In the genomic region with DNA sequence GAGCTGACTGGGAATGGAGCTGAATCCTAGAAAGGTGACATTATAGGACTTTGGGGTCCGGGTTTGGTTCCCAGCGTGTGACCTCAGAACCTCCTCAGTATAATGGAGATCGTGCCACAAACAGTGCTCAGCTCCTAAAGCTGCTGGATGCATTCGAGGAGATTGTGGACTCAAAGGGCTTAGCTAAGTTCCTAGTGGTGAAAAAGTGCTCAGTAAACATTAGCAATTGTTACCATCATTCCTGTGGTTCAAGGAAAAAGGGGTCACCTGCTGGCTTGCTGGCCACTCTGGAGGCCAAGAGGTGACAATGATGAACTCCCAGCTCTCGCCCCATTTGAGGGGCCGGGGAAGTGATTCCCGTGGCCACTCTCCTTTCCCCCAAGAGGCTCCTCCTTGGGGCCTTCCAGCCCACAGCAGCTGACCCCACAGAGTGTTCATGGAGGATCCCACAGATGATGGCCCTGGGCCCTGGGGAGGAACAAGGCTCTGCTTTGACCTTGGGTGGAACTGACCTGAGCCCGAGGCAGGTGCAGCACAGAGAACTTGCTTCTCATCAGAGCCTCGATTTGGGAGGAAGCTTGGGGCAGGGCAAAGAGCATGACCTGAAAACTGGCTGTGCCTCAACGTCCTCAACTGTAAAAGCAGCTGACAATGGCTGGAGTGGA, we compare ENCODE assay signal across 14 cellular contexts. TPM values are rescaled to one million over a fixed set of nuclear protein-coding genes. Genes with fewer than 3 reads are reported as not detected.
A peak's percentile ranks its signal among the peaks of the same experiment; 100 is the strongest.
DNase-seq lines count a peak whose midpoint lies in the region; ATAC-seq and TF ChIP-seq lines count a peak whose summit lies in the region.
"Had no signal": no experiment of that assay in that cellular context is flagged by ENCODE, and none has a peak within 500 bp of the region (broad histone marks: within the 10 kb centered on the region; RNA-seq: fewer than 3 reads in every experiment).

No MANE protein-coding gene starts in this region.

- H3K4me3 ChIP-seq in mesendoderm (ENCODE audit: low read length) (no peak overlapping the region), osteoblast (ENCODE audit: insufficient read depth, low read length) (no peak overlapping the region), upper lobe of right lung (no peak overlapping the region)
- H3K4me3 ChIP-seq: BLaER1 treated with 17β-estradiol and CSF1 and Interleukin-3, amounts not matched to agents 10 nM and 100 nM had no signal

- no peak overlapping the region for H3K4ac ChIP-seq in mesendoderm (ENCODE audit: low read depth, low read length)

- H3K79me2 ChIP-seq in mesendoderm (ENCODE audit: control insufficient read depth, insufficient read depth, low read length) (no peaks in the 10 kb centered on the region), osteoblast (ENCODE audit: insufficient read depth, low read length) (no peaks in the 10 kb centered on the region)

- H4K5ac ChIP-seq in mesendoderm (ENCODE audit: low read length) = no peak overlapping the region

- H3K4me2 ChIP-seq in mesendoderm (ENCODE audit: low read length) (no peak overlapping the region), osteoblast (ENCODE audit: insufficient read depth, low read length) (no peak overlapping the region)
- H3K4me2 ChIP-seq: BLaER1 treated with 17β-estradiol and CSF1 and Interleukin-3, amounts not matched to agents 10 nM and 100 nM had no signal

- H3K9me3 ChIP-seq in osteoblast (ENCODE audit: low read depth, low read length) (no peaks in the 10 kb centered on the region), upper lobe of right lung (no peaks in the 10 kb centered on the region)
- H3K9me3 ChIP-seq: BLaER1 treated with 17β-estradiol and CSF1 and Interleukin-3, amounts not matched to agents 10 nM and 100 nM had no signal

- H3K18ac ChIP-seq in mesendoderm (ENCODE audit: low read length) = no peak overlapping the region

- no peak overlapping the region for H2BK5ac ChIP-seq in mesendoderm (ENCODE audit: low read length)

- no peaks in the 10 kb centered on the region for H3K36me3 ChIP-seq in mesendoderm (ENCODE audit: control insufficient read depth, insufficient read depth, low read length)
- no peaks in the 10 kb centered on the region for H3K36me3 ChIP-seq in osteoblast (ENCODE audit: insufficient read depth, low read length)
- H3K36me3 ChIP-seq in upper lobe of right lung = no peaks in the 10 kb centered on the region
- H3K36me3 ChIP-seq: BLaER1 treated with 17β-estradiol and CSF1 and Interleukin-3, amounts not matched to agents 10 nM and 100 nM had no signal

- no peak overlapping the region for H4K8ac ChIP-seq in mesendoderm (ENCODE audit: low read depth, low read length)

- intact Hi-C loops in upper lobe of right lung (cut with DNase I) = no loop called here

- H3K27ac ChIP-seq in mesendoderm (ENCODE audit: low read depth, low read length) (no peak overlapping the region), osteoblast (ENCODE audit: low read depth, low read length) (no peak overlapping the region), upper lobe of right lung (no peak overlapping the region), caudate nucleus (ENCODE audit: low read depth, low read length) (no peak overlapping the region)
- H3K27ac ChIP-seq: BLaER1 treated with 17β-estradiol and CSF1 and Interleukin-3, amounts not matched to agents 10 nM and 100 nM had no signal

- H2AK5ac ChIP-seq in mesendoderm (ENCODE audit: low read length) = no peak overlapping the region

- no peak for TF ChIP-seq CTCF in osteoblast (IDR thresholded peaks at IDR 0.05; ENCODE audit: extremely low read depth, low read depth, low read length)
- TF ChIP-seq CTCF in upper lobe of right lung (IDR thresholded peaks at IDR 0.05) = no peak

- peak; percentile 18 for ATAC-seq in activated naive CD8-positive, alpha-beta T cell treated with anti-CD3 and anti-CD28 coated beads, Interleukin-2, amount 50 U/mL, for 24 hours
- ATAC-seq in upper lobe of right lung = no peak
- ATAC-seq in GM18519 (IDR thresholded peaks at IDR 0.05; ENCODE audit: low FRiP score, unreplicated experiment) = no peak

- H3K79me1 ChIP-seq in mesendoderm (ENCODE audit: low read length) = no peaks in the 10 kb centered on the region

- DNase-seq in activated naive CD8-positive, alpha-beta T cell treated with anti-CD3 and anti-CD28 coated beads, Interleukin-2, amount 50 U/mL, for 24 hours = no peak
- DNase-seq in activated naive CD8-positive, alpha-beta T cell treated with anti-CD3 and anti-CD28 coated beads for 36 hours = no peak
- DNase-seq in mesendoderm = peak; percentile 78
- DNase-seq in osteoblast (ENCODE audit: insufficient read length, low spot score, missing footprints) = peak; percentile 43
- peak; percentile 46 for DNase-seq in upper lobe of right lung
- no peak for DNase-seq in caudate nucleus (lab: John Stamatoyannopoulos, UW)
- no peak for DNase-seq in NCI-H446 (lab: John Stamatoyannopoulos, UW)
- DNase-seq: 8988T; AML-193; CD4-positive, CD25-positive, alpha-beta regulatory T cell; DMS53; GF-D8 had no signal

- no peak overlapping the region for H3K56ac ChIP-seq in mesendoderm (ENCODE audit: low read length)

- H3K4me1 Mint-ChIP-seq in activated naive CD8-positive, alpha-beta T cell treated with anti-CD3 and anti-CD28 coated beads, Interleukin-2, amount 50 U/mL, for 24 hours = no peaks in the 10 kb centered on the region
- H3K4me1 Mint-ChIP-seq in activated naive CD8-positive, alpha-beta T cell treated with anti-CD3 and anti-CD28 coated beads for 36 hours = no peaks in the 10 kb centered on the region
- H3K4me1 Mint-ChIP-seq: CD4-positive, CD25-positive, alpha-beta regulatory T cell had no signal

- H4K20me1 ChIP-seq in osteoblast (ENCODE audit: insufficient read depth, low read length) = no peaks in the 10 kb centered on the region

- no peaks in the 10 kb centered on the region for H3K9me3 Mint-ChIP-seq in activated naive CD8-positive, alpha-beta T cell treated with anti-CD3 and anti-CD28 coated beads, Interleukin-2, amount 50 U/mL, for 24 hours
- H3K9me3 Mint-ChIP-seq in activated naive CD8-positive, alpha-beta T cell treated with anti-CD3 and anti-CD28 coated beads for 36 hours = no peaks in the 10 kb centered on the region
- H3K9me3 Mint-ChIP-seq: CD4-positive, CD25-positive, alpha-beta regulatory T cell had no signal

- H3K4me3 Mint-ChIP-seq in activated naive CD8-positive, alpha-beta T cell treated with anti-CD3 and anti-CD28 coated beads, Interleukin-2, amount 50 U/mL, for 24 hours = no peak overlapping the region
- H3K4me3 Mint-ChIP-seq in activated naive CD8-positive, alpha-beta T cell treated with anti-CD3 and anti-CD28 coated beads for 36 hours = no peak overlapping the region
- H3K4me3 Mint-ChIP-seq: CD4-positive, CD25-positive, alpha-beta regulatory T cell had no signal

- no peaks in the 10 kb centered on the region for H3K36me3 Mint-ChIP-seq in activated naive CD8-positive, alpha-beta T cell treated with anti-CD3 and anti-CD28 coated beads, Interleukin-2, amount 50 U/mL, for 24 hours (ENCODE audit: low read depth)
- no peaks in the 10 kb centered on the region for H3K36me3 Mint-ChIP-seq in activated naive CD8-positive, alpha-beta T cell treated with anti-CD3 and anti-CD28 coated beads for 36 hours
- H3K36me3 Mint-ChIP-seq: CD4-positive, CD25-positive, alpha-beta regulatory T cell had no signal

- H2BK120ac ChIP-seq in mesendoderm (ENCODE audit: low read depth, low read length) = no peak overlapping the region

- H3K23ac ChIP-seq in mesendoderm (ENCODE audit: low read length) = no peak overlapping the region

- H3K4me1 ChIP-seq in mesendoderm (ENCODE audit: control insufficient read depth, low read depth, low read length) = peaks cover 6% of the 10 kb centered on the region
- H3K4me1 ChIP-seq in osteoblast (ENCODE audit: insufficient read depth, low read length) = no peaks in the 10 kb centered on the region
- no peaks in the 10 kb centered on the region for H3K4me1 ChIP-seq in upper lobe of right lung
- H3K4me1 ChIP-seq: BLaER1 treated with 17β-estradiol and CSF1 and Interleukin-3, amounts not matched to agents 10 nM and 100 nM had no signal

- H2AFZ ChIP-seq in osteoblast (ENCODE audit: low read length) = no peak overlapping the region

- H3K27me3 ChIP-seq in mesendoderm (ENCODE audit: insufficient read depth, low read length, poor library complexity) (no peaks in the 10 kb centered on the region), osteoblast (ENCODE audit: insufficient read depth, low read length) (peaks cover 21% of the 10 kb centered on the region), upper lobe of right lung (peaks cover 9% of the 10 kb centered on the region)
- H3K27me3 ChIP-seq: BLaER1 treated with 17β-estradiol and CSF1 and Interleukin-3, amounts not matched to agents 10 nM and 100 nM had no signal

- H3K9ac ChIP-seq in mesendoderm (ENCODE audit: low read length) = no peak overlapping the region
- H3K9ac ChIP-seq: BLaER1 treated with 17β-estradiol and CSF1 and Interleukin-3, amounts not matched to agents 10 nM and 100 nM had no signal

- WGBS in mesendoderm (ENCODE audit: extremely low coverage, insufficient coverage, low lambda C conversion rate) = no CpG with 5 or more reads among the region's 10 CpGs

- H3K27me3 Mint-ChIP-seq in activated naive CD8-positive, alpha-beta T cell treated with anti-CD3 and anti-CD28 coated beads, Interleukin-2, amount 50 U/mL, for 24 hours = peaks cover 5% of the 10 kb centered on the region
- H3K27me3 Mint-ChIP-seq in activated naive CD8-positive, alpha-beta T cell treated with anti-CD3 and anti-CD28 coated beads for 36 hours = peaks cover 3% of the 10 kb centered on the region

- H3K27ac Mint-ChIP-seq in activated naive CD8-positive, alpha-beta T cell treated with anti-CD3 and anti-CD28 coated beads, Interleukin-2, amount 50 U/mL, for 24 hours = no peak overlapping the region
- H3K27ac Mint-ChIP-seq in activated naive CD8-positive, alpha-beta T cell treated with anti-CD3 and anti-CD28 coated beads for 36 hours = no peak overlapping the region
- H3K27ac Mint-ChIP-seq: CD4-positive, CD25-positive, alpha-beta regulatory T cell had no signal

- H2BK15ac ChIP-seq in mesendoderm (replicated peaks; ENCODE audit: low read depth) = no peak overlapping the region

RNA-seq across cellular contexts. Expression of gene TRIM29, which starts 40.1 kb away (rescaled TPM):
- not detected for total RNA-seq in activated naive CD8-positive, alpha-beta T cell treated with anti-CD3 and anti-CD28 coated beads for 36 hours
- polyA plus RNA-seq in mesendoderm (2013, experiment 1 of 2) = 0.13 TPM
- 0.10 TPM for polyA plus RNA-seq in mesendoderm (2013, experiment 2 of 2)
- total RNA-seq in osteoblast (under 0.01 and 0.36 TPM in 2 replicates), upper lobe of right lung (3.4 TPM)
- total RNA-seq: CD4-positive, CD25-positive, alpha-beta regulatory T cell had no signal
- polyA plus RNA-seq: CD4-positive, CD25-positive, alpha-beta regulatory T cell had no signal

Comparison
In these comparisons a context has a peak if more than half of its experiments do, and no peak if none do; other contexts are left out.
1. DNase-seq: peak in mesendoderm (single experiment), osteoblast (single experiment) and upper lobe of right lung (single experiment); none in activated naive CD8-positive, alpha-beta T cell treated with anti-CD3 and anti-CD28 coated beads, Interleukin-2, amount 50 U/mL, for 24 hours (single experiment), activated naive CD8-positive, alpha-beta T cell treated with anti-CD3 and anti-CD28 coated beads for 36 hours (single experiment), caudate nucleus (0 of 61) and NCI-H446 (0 of 2).